In the genomic region with DNA sequence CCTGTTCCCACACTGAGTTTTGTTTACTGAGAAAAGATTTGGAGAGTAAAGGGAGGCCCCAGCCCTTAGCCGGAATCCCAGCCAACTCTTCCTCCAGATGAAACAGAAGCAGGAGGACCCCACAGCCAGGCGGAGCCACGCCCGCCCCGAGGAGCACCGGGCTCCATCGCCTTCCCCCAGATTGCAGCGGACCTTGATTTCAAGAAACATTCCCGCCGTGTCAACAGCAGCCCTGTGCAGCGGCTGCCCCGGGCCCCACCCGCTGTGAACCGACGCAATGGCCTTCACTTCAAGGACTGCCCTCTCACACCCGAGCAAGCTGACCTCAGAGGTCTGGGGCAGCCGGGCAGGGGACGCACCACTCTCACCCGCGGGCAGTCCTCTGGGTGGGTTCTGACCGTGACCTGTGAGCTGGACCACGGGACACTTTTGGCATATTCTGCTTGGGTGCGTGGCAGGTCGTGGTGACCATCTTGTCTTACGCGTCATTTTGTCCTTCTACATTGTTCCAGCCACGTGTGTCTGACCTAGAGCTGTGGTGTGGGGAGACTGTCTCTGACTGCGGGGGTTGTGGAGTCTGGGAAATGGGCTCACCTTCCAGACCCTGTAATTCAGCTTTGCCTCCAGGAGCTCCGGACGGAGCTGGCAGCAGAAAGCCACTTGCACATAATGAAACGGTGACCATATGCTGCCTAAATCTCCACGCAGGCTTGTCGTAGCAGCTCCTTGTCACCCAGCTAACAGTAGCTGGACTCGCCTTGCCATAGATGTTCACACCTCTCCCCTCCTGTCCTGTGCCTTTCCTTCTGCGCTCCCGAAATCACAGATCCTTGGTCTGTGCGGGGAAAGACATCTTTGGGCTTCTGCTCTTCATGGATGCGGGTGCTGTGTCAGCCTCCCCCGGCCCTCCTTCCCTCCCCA, we compare ENCODE assay signal across 8 cellular contexts. TPM values are rescaled to one million over a fixed set of nuclear protein-coding genes. Genes with fewer than 3 reads are reported as not detected.
DNase-seq lines count a peak whose midpoint lies in the region; ATAC-seq, FAIRE-seq and TF ChIP-seq lines count a peak whose summit lies in the region.

No MANE protein-coding gene starts in this region.

- H3K9me3 Mint-ChIP-seq in effector memory CD8-positive, alpha-beta T cell, result no peaks in the 10 kb centered on the region
- no peaks in the 10 kb centered on the region for H3K9me3 Mint-ChIP-seq in natural killer cell treated with Interleukin-12 subunit alpha and Interleukin-12 subunit beta and Interleukin-15 and Interleukin-18, amount 100 ng/mL, for 72 hours

- no peak for FAIRE-seq in GM19239 (lab: Jason Lieb, UNC)

- H3K36me3 Mint-ChIP-seq in effector memory CD8-positive, alpha-beta T cell (ENCODE audit: insufficient read depth), result no peaks in the 10 kb centered on the region
- H3K36me3 Mint-ChIP-seq in natural killer cell treated with Interleukin-12 subunit alpha and Interleukin-12 subunit beta and Interleukin-15 and Interleukin-18, amount 100 ng/mL, for 72 hours, result no peaks in the 10 kb centered on the region

- H3K27me3 Mint-ChIP-seq in effector memory CD8-positive, alpha-beta T cell, result peaks cover 14 to 54% of the 10 kb centered on the region in 2 donors
- H3K27me3 Mint-ChIP-seq in natural killer cell treated with Interleukin-12 subunit alpha and Interleukin-12 subunit beta and Interleukin-15 and Interleukin-18, amount 100 ng/mL, for 72 hours, result peaks cover 9 to 12% of the 10 kb centered on the region in 2 donors

- H3K4me1 Mint-ChIP-seq in effector memory CD8-positive, alpha-beta T cell (ENCODE audit: low read depth in 2 of 2), result peaks cover 4 to 10% of the 10 kb centered on the region in 2 donors
- H3K4me1 Mint-ChIP-seq in natural killer cell treated with Interleukin-12 subunit alpha and Interleukin-12 subunit beta and Interleukin-15 and Interleukin-18, amount 100 ng/mL, for 72 hours (ENCODE audit: low read depth in 2 of 2), result peaks cover 0 to 9% of the 10 kb centered on the region in 2 donors

- peak overlapping the region in 1 of 2 donors; percentile 44 for H3K27ac Mint-ChIP-seq in effector memory CD8-positive, alpha-beta T cell
- no peak overlapping the region for H3K27ac Mint-ChIP-seq in natural killer cell treated with Interleukin-12 subunit alpha and Interleukin-12 subunit beta and Interleukin-15 and Interleukin-18, amount 100 ng/mL, for 72 hours

- no peak for ATAC-seq in effector memory CD8-positive, alpha-beta T cell (replicated peaks)
- ATAC-seq in natural killer cell treated with Interleukin-12 subunit alpha and Interleukin-12 subunit beta and Interleukin-15 and Interleukin-18, amount 100 ng/mL, for 72 hours, result no peak

- CTCF ChIA-PET in BJ (lab: Yijun Ruan, JAX) (interaction anchor here (0.5 to 3.8 kb wide), 44 partner anchors 7 to 763 kb away, joined by 3 to 40 read pairs (median 4); partner anchors contain the start of gene RALB), HEK293T (lab: Yijun Ruan, JAX) (interaction anchor here (0.6 to 1.7 kb wide), 19 partner anchors 10 to 611 kb away, joined by 3 to 9 read pairs (median 4); no protein-coding TSS in a partner anchor)

- H3K36me3 ChIP-seq in BJ (ENCODE audit: control insufficient read depth, insufficient read depth, low read length), result no peaks in the 10 kb centered on the region
- H3K36me3 ChIP-seq in MG63, result no peaks in the 10 kb centered on the region

- peak overlapping the region; percentile 40 for H3K4me3 ChIP-seq in BJ (ENCODE audit: low read depth, low read length)
- peak overlapping the region; percentile 46 for H3K4me3 ChIP-seq in MG63

- no peaks in the 10 kb centered on the region for H3K9me3 ChIP-seq in MG63

- POLR2A ChIA-PET in BJ (lab: Charles Lee), result interaction anchor here (0.6 to 0.7 kb wide), 2 partner anchors 91 to 139 kb away, joined by 5 read pairs; partner anchors contain the start of gene TMEM185B
- POLR2A ChIA-PET in HEK293T (lab: Yijun Ruan, JAX), result interaction anchor here (1.1 kb wide), 1 partner anchor 62 kb away, joined by 3 read pairs; no protein-coding TSS in a partner anchor

- peak overlapping the region; percentile 36 to 66 for H3K4me3 Mint-ChIP-seq in effector memory CD8-positive, alpha-beta T cell
- peak overlapping the region; percentile 66 for H3K4me3 Mint-ChIP-seq in natural killer cell treated with Interleukin-12 subunit alpha and Interleukin-12 subunit beta and Interleukin-15 and Interleukin-18, amount 100 ng/mL, for 72 hours

- H3K27me3 ChIP-seq in BJ (ENCODE audit: control insufficient read depth, insufficient read depth, low read length) (0 out of 2 replicates have a peak, but pooled peaks cover under 1% of the 10 kb centered on the region), MG63 (no peaks in the 10 kb centered on the region)

- DNase-seq in BJ (ENCODE audit: low read depth) (no peak), MG63 (no peak), GM19239 (ENCODE audit: insufficient read length, low spot score) (no peak), HEK293T (ENCODE audit: extremely low spot score) (no peak), NCI-H128 (lab: John Stamatoyannopoulos, UW; ENCODE audit: unreplicated experiment) (no peak), dedifferentiated amniotic fluid mesenchymal stem cell (ENCODE audit: extremely low spot score) (no peak)
- DNase-seq in effector memory CD8-positive, alpha-beta T cell, result no peak
- no peak for DNase-seq in natural killer cell treated with Interleukin-12 subunit alpha and Interleukin-12 subunit beta and Interleukin-15 and Interleukin-18, amount 100 ng/mL, for 72 hours (ENCODE audit: low spot score)

- TF ChIP-seq CTCF in BJ (IDR thresholded peaks at IDR 0.05; ENCODE audit: insufficient read depth, low read depth, low read length), result no peak

TF ChIP-seq in HEK293T, 16 proteins besides CTCF, POLR2A, EP300 and RAD21:
- TF ChIP-seq FOXA1 (IDR thresholded peaks at IDR 0.05) (no peak), ELF4 (IDR thresholded peaks at IDR 0.05) (no peak), CTBP1 (IDR thresholded peaks at IDR 0.05; ENCODE audit: borderline replicate concordance) (no peak), TARDBP (IDR thresholded peaks at IDR 0.05) (no peak), PKNOX1 (IDR thresholded peaks at IDR 0.05) (no peak), L3MBTL2 (conservative IDR thresholded peaks at IDR 0.05) (no peak), HDGF (IDR thresholded peaks at IDR 0.05; ENCODE audit: borderline replicate concordance) (no peak), NFRKB (IDR thresholded peaks at IDR 0.05) (no peak), SUZ12 (IDR thresholded peaks at IDR 0.05) (no peak), BHLHE40 (IDR thresholded peaks at IDR 0.05; ENCODE audit: borderline replicate concordance) (no peak), SP1 (IDR thresholded peaks at IDR 0.05) (no peak), FOXK2 (IDR thresholded peaks at IDR 0.05) (no peak), ARNT (IDR thresholded peaks at IDR 0.05) (no peak), ZNF384 (IDR thresholded peaks at IDR 0.05) (no peak), FOXM1 (IDR thresholded peaks at IDR 0.05; ENCODE audit: borderline replicate concordance) (no peak), LEF1 (IDR thresholded peaks at IDR 0.05; ENCODE audit: borderline replicate concordance) (no peak)

RNA-seq across cellular contexts. Expression of gene INHBB, which starts 32.0 kb away (rescaled TPM):
- polyA plus RNA-seq in BJ (2011; rRNA removed), result 3.3 and 3.9 TPM in 2 replicates
- 2.9 and 5.1 TPM in 2 replicates for polyA minus RNA-seq in BJ (2011; rRNA and poly(A)+ RNA removed)
- total RNA-seq in MG63 (2014; rRNA removed; shearing (Covaris generic); ENCODE audit: low replicate concordance), result 1.8 and 3.9 TPM in 2 replicates
- total RNA-seq in natural killer cell treated with Interleukin-12 subunit alpha and Interleukin-12 subunit beta and Interleukin-15 and Interleukin-18, amount 100 ng/mL, for 72 hours, result not detected
